8 cellular contexts compared by ENCODE assay signal in the genomic region with DNA sequence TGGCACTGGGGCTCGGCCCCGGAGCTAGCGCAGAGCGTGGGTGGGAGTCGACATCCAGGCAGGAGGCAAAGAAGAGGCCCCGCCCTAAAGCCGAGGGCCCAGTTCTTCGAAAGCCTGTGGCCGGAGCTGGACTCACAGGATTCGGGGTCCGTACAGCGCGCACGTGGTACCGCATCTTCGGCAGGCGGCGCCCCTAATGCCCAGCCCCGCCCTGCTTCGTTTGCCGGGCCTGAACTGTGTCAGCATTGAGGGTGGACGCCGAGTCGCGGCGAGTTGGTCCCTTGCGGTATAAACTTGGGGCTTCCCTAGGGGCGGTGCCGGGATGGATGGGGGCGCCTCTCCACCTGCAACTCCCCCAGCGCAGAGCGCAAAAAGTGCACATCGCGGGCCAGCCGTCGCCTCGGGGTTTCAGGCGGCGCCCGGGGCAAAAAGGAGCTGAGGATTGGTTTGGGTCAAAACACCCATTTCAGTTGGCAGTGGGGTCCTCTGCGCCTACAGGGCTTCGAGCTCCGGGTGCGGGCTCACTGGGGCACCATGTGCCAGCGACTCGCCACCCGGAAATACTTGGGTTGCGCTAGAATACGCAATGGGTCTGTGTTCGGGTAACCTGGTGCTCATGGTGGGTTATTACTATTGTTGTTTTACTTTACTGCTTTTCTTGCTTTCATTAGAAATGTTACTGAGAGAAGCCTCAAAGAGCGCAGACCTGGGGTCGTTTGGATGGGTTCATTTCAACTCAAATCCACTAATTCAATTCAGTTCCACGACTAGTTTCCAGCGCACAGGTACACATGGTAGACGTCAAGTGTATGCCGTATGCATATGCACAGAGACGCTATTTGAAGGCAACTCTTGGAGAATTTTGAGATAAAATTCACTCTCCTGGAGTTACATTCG. TPM values are rescaled to one million over a fixed set of nuclear protein-coding genes. Genes with fewer than 3 reads are reported as not detected.
A peak's percentile ranks its signal among the peaks of the same experiment; 100 is the strongest.
DNase-seq lines count a peak whose midpoint lies in the region; ATAC-seq lines count a peak whose summit lies in the region.

No MANE protein-coding gene starts in this region.

- peaks cover 10% of the 10 kb centered on the region for H3K36me3 Mint-ChIP-seq in T-helper 1 cell treated with Interleukin-12 subunit alpha and Interleukin-12 subunit beta and Interleukin-4 antibody, amounts not matched to agents 30 μg/mL and 1 μg/mL, for 36 hours (ENCODE audit: low read depth)
- peaks cover 12% of the 10 kb centered on the region for H3K36me3 Mint-ChIP-seq in activated CD4-positive, alpha-beta memory T cell treated with anti-CD3 and anti-CD28 coated beads, Interleukin-2, amount 10 ng/mL, durations not matched to agents 7 days and 5 days (ENCODE audit: low read depth)

- DNase-seq in T-helper 1 cell = no peak
- DNase-seq in activated CD4-positive, alpha-beta memory T cell treated with anti-CD3 and anti-CD28 coated beads, Interleukin-2, amount 10 ng/mL, durations not matched to agents 7 days and 5 days = no peak
- DNase-seq in iPS-NIHi7 (ENCODE audit: extremely low spot score) = peak; percentile 61
- peak in 1 of 2 donors; percentile 37 for DNase-seq in stimulated activated naive CD8-positive, alpha-beta T cell treated with anti-CD3 and anti-CD28 coated beads, Interleukin-15, amount 100 ng/mL, for 72 hours
- no peak for DNase-seq in inferior parietal cortex (ENCODE audit: extremely low spot score)
- DNase-seq in AML-193 (lab: John Stamatoyannopoulos, UW) = no peak

- peaks cover 21% of the 10 kb centered on the region for H3K4me1 Mint-ChIP-seq in T-helper 1 cell treated with Interleukin-12 subunit alpha and Interleukin-12 subunit beta and Interleukin-4 antibody, amounts not matched to agents 30 μg/mL and 1 μg/mL, for 36 hours (ENCODE audit: low read depth)
- H3K4me1 Mint-ChIP-seq in activated CD4-positive, alpha-beta memory T cell treated with anti-CD3 and anti-CD28 coated beads, Interleukin-2, amount 10 ng/mL, durations not matched to agents 7 days and 5 days = peaks cover 40% of the 10 kb centered on the region
- peaks cover 50% of the 10 kb centered on the region for H3K4me1 Mint-ChIP-seq in stimulated activated naive CD8-positive, alpha-beta T cell treated with anti-CD3 and anti-CD28 coated beads, Interleukin-15, amount 100 ng/mL, for 72 hours

- H3K27ac Mint-ChIP-seq in T-helper 1 cell treated with Interleukin-12 subunit alpha and Interleukin-12 subunit beta and Interleukin-4 antibody, amounts not matched to agents 30 μg/mL and 1 μg/mL, for 36 hours = no peak overlapping the region
- no peak overlapping the region for H3K27ac Mint-ChIP-seq in activated CD4-positive, alpha-beta memory T cell treated with anti-CD3 and anti-CD28 coated beads, Interleukin-2, amount 10 ng/mL, durations not matched to agents 7 days and 5 days
- no peak overlapping the region for H3K27ac Mint-ChIP-seq in stimulated activated naive CD8-positive, alpha-beta T cell treated with anti-CD3 and anti-CD28 coated beads, Interleukin-15, amount 100 ng/mL, for 72 hours

- no peaks in the 10 kb centered on the region for H3K9me3 Mint-ChIP-seq in T-helper 1 cell treated with Interleukin-12 subunit alpha and Interleukin-12 subunit beta and Interleukin-4 antibody, amounts not matched to agents 30 μg/mL and 1 μg/mL, for 36 hours
- no peaks in the 10 kb centered on the region for H3K9me3 Mint-ChIP-seq in activated CD4-positive, alpha-beta memory T cell treated with anti-CD3 and anti-CD28 coated beads, Interleukin-2, amount 10 ng/mL, durations not matched to agents 7 days and 5 days
- H3K9me3 Mint-ChIP-seq in stimulated activated naive CD8-positive, alpha-beta T cell treated with anti-CD3 and anti-CD28 coated beads, Interleukin-15, amount 100 ng/mL, for 72 hours = no peaks in the 10 kb centered on the region

- POLR2A ChIA-PET in activated CD4-positive, alpha-beta memory T cell treated with anti-CD3 and anti-CD28 coated beads, Interleukin-2, amount 10 ng/mL, durations not matched to agents 7 days and 5 days (lab: Charles Lee) = interaction anchor here (1.2 to 1.8 kb wide), 5 partner anchors 10 to 83 kb away, joined by 5 to 9 read pairs (median 5); partner anchors contain the start of gene ZCCHC7

- peak overlapping the region; percentile 90 for H3K4me3 Mint-ChIP-seq in T-helper 1 cell treated with Interleukin-12 subunit alpha and Interleukin-12 subunit beta and Interleukin-4 antibody, amounts not matched to agents 30 μg/mL and 1 μg/mL, for 36 hours
- H3K4me3 Mint-ChIP-seq in activated CD4-positive, alpha-beta memory T cell treated with anti-CD3 and anti-CD28 coated beads, Interleukin-2, amount 10 ng/mL, durations not matched to agents 7 days and 5 days = peak overlapping the region; percentile 83
- H3K4me3 Mint-ChIP-seq in stimulated activated naive CD8-positive, alpha-beta T cell treated with anti-CD3 and anti-CD28 coated beads, Interleukin-15, amount 100 ng/mL, for 72 hours = peak overlapping the region; percentile 84 to 90

- peak; percentile 19 for ATAC-seq in stimulated activated naive CD8-positive, alpha-beta T cell treated with anti-CD3 and anti-CD28 coated beads, Interleukin-15, amount 100 ng/mL, for 72 hours
- no peak for ATAC-seq in GM18519 (IDR thresholded peaks at IDR 0.05; ENCODE audit: low FRiP score, unreplicated experiment)

- CTCF ChIA-PET in activated CD4-positive, alpha-beta memory T cell treated with anti-CD3 and anti-CD28 coated beads, Interleukin-2, amount 10 ng/mL, durations not matched to agents 7 days and 5 days (lab: Charles Lee) = interaction anchor here (1.1 to 1.4 kb wide), 2 partner anchors 12 to 292 kb away, joined by 4 to 5 read pairs; no protein-coding TSS in a partner anchor

- H3K27me3 Mint-ChIP-seq in T-helper 1 cell treated with Interleukin-12 subunit alpha and Interleukin-12 subunit beta and Interleukin-4 antibody, amounts not matched to agents 30 μg/mL and 1 μg/mL, for 36 hours (ENCODE audit: low read depth) = peaks cover 95% of the 10 kb centered on the region
- peaks cover 87% of the 10 kb centered on the region for H3K27me3 Mint-ChIP-seq in activated CD4-positive, alpha-beta memory T cell treated with anti-CD3 and anti-CD28 coated beads, Interleukin-2, amount 10 ng/mL, durations not matched to agents 7 days and 5 days
- peaks cover 96% of the 10 kb centered on the region for H3K27me3 Mint-ChIP-seq in stimulated activated naive CD8-positive, alpha-beta T cell treated with anti-CD3 and anti-CD28 coated beads, Interleukin-15, amount 100 ng/mL, for 72 hours

RNA-seq across cellular contexts. Expression of gene PAX5, which starts 3.9 kb away (rescaled TPM):
- total RNA-seq in activated CD4-positive, alpha-beta memory T cell treated with anti-CD3 and anti-CD28 coated beads, Interleukin-2, amount 10 ng/mL, durations not matched to agents 7 days and 5 days = under 1 TPM; 0.05 to 0.15 TPM
